8 cellular contexts compared by ENCODE assay signal in genomic region chr11:102007567-102008437, GRCh38. TPM values are rescaled to one million over a fixed set of nuclear protein-coding genes. Genes with fewer than 3 reads are reported as not detected.
DNase-seq lines count a peak whose midpoint lies in the region; ATAC-seq, FAIRE-seq and TF ChIP-seq lines count a peak whose summit lies in the region.

No MANE protein-coding gene starts in this region.

- no peak overlapping the region for H3K4me3 Mint-ChIP-seq in WTC11

- peaks cover 6% of the 10 kb centered on the region for H3K4me1 Mint-ChIP-seq in WTC11

- no peaks in the 10 kb centered on the region for H3K36me3 Mint-ChIP-seq in WTC11

- ATAC-seq in HG02885 (IDR thresholded peaks at IDR 0.05; ENCODE audit: poor library complexity, unreplicated experiment), result peak; percentile 86
- no peak for ATAC-seq in WTC11
- ATAC-seq in left cardiac atrium, result peak; percentile 41 to 49

- no peak overlapping the region for H3K27ac Mint-ChIP-seq in WTC11

- CTCF ChIA-PET in WTC11 (lab: Charles Lee), result interaction anchor here (0.6 to 4.0 kb wide), 33 partner anchors 8 to 600 kb away, joined by 3 to 116 read pairs (median 4); partner anchors contain the start of genes CEP126 and CFAP300

- POLR2A ChIA-PET in WTC11 (lab: Charles Lee), result no interaction called here

- H3K9me3 Mint-ChIP-seq in WTC11, result no peaks in the 10 kb centered on the region

- TF ChIP-seq CTCF in GM12874 (IDR thresholded peaks at IDR 0.05; ENCODE audit: insufficient read depth, low read depth, low read length) (peak; percentile 11; the same call in 1 of the 2 replicates), WTC11 (IDR thresholded peaks at IDR 0.05) (peak; percentile 34)

- peak; percentile 98 for FAIRE-seq in A204.1 (lab: Jason Lieb, UNC)

- no peaks in the 10 kb centered on the region; the same call in 1 of the 2 replicates for H3K27me3 Mint-ChIP-seq in WTC11 (ENCODE audit: low read depth)

- peak; percentile 16 to 51 for DNase-seq in NCI-H1930 (lab: John Stamatoyannopoulos, UW)
- no peak for DNase-seq in WTC11 (ENCODE audit: low spot score)
- no peak for DNase-seq in left cardiac atrium
- peak; percentile 18 for DNase-seq in smooth muscle cell of the brain vasculature (ENCODE audit: low read depth, low spot score)
- no peak for DNase-seq in nucleus accumbens (lab: John Stamatoyannopoulos, UW)

- intact Hi-C loops in left cardiac atrium (cut with DNase I), result loop anchor here (2.0 to 10.0 kb wide), 3 partner anchors 146 to 553 kb away; no protein-coding TSS in a partner anchor

TF ChIP-seq in WTC11, 78 proteins besides CTCF, POLR2A, EP300 and RAD21:
- no peak for TF ChIP-seq NR3C1 (CRISPR knock-in tag; conservative IDR thresholded peaks at IDR 0.05; ENCODE audit: low read depth)
- TF ChIP-seq GABPB1 (CRISPR knock-in tag; IDR thresholded peaks at IDR 0.05), result 0 out of 2 replicates have a peak, but pooled peaks have one; percentile 28

RNA-seq across cellular contexts. Expression of gene CFAP300, which starts 39.4 kb away (rescaled TPM):
- total RNA-seq in WTC11 (2021) (1.1 to 2.2 TPM (median 1.9 TPM) in 3 replicates), left cardiac atrium (1 to 10 TPM in 1 of 2 donors, under 1 TPM in 1; 0.74 to 2.2 TPM)

Comparison
In these comparisons a context has a peak if more than half of its experiments do, and no peak if none do; other contexts are left out.
1. DNase-seq: peak in NCI-H1930 (2 of 2) and smooth muscle cell of the brain vasculature (single experiment); none in WTC11 (single experiment), left cardiac atrium (single experiment) and nucleus accumbens (0 of 56).